Comparison of ENCODE assay signal across 15 cellular contexts in genomic region chr4:1210241-1210841, GRCh38. TPM values are rescaled to one million over a fixed set of nuclear protein-coding genes. Genes with fewer than 3 reads are reported as not detected.
DNase-seq lines count a peak whose midpoint lies in the region; ATAC-seq and TF ChIP-seq lines count a peak whose summit lies in the region.
"Had no signal": no experiment of that assay in that cellular context is flagged by ENCODE, and none has a peak within 500 bp of the region (broad histone marks: within the 10 kb centered on the region; RNA-seq: fewer than 3 reads in every experiment).

No MANE protein-coding gene starts in this region.

- H4K12ac ChIP-seq in trophoblast cell (ENCODE audit: low read depth, low read length) = no peak overlapping the region

- H3K27ac Mint-ChIP-seq in stimulated activated memory B cell treated with anti-CD40 and anti-IgM and Interleukin-4, amounts not matched to agents 10 μg/mL and 1 μg/mL and 100 μg/mL, for 72 hours = no peak overlapping the region
- H3K27ac Mint-ChIP-seq: activated CD8-positive, alpha-beta T cell treated with anti-CD3 and anti-CD28 coated beads for 36 hours; activated T-helper 17 cell treated with anti-CD3 and anti-CD28 coated beads, Interleukin-2, amount 50 U/mL, for 72 hours; stimulated activated naive CD8-positive, alpha-beta T cell treated with anti-CD3 and anti-CD28 coated beads, Interleukin-15, Interleukin-2, amounts not matched to agents 100 ng/mL and 50 ng/mL, for 24 hours had no signal

- H3K4me3 ChIP-seq in right atrium auricular region (no peak overlapping the region), trophoblast cell (ENCODE audit: low read depth, low read length) (no peak overlapping the region), uterus (no peak overlapping the region), brain microvascular endothelial cell (ENCODE audit: low read depth, low read length) (no peak overlapping the region)
- H3K4me3 ChIP-seq: lung had no signal

- peak overlapping the region; percentile 34 for H2AK5ac ChIP-seq in trophoblast cell (ENCODE audit: low read length)

- ATAC-seq in Right ventricle myocardium inferior = no peak
- ATAC-seq in stimulated activated memory B cell treated with anti-CD40 and anti-IgM and Interleukin-4, amounts not matched to agents 10 μg/mL and 1 μg/mL and 100 μg/mL, for 72 hours = no peak
- ATAC-seq: activated CD8-positive, alpha-beta T cell treated with anti-CD3 and anti-CD28 coated beads for 36 hours; activated T-helper 17 cell treated with anti-CD3 and anti-CD28 coated beads, Interleukin-2, amount 50 U/mL, for 72 hours had no signal

- peak overlapping the region; percentile 55 for H3K14ac ChIP-seq in trophoblast cell (ENCODE audit: low read length)

- H3K4me3 Mint-ChIP-seq in stimulated activated memory B cell treated with anti-CD40 and anti-IgM and Interleukin-4, amounts not matched to agents 10 μg/mL and 1 μg/mL and 100 μg/mL, for 72 hours = no peak overlapping the region
- H3K4me3 Mint-ChIP-seq: activated CD8-positive, alpha-beta T cell treated with anti-CD3 and anti-CD28 coated beads for 36 hours; activated T-helper 17 cell treated with anti-CD3 and anti-CD28 coated beads, Interleukin-2, amount 50 U/mL, for 72 hours; stimulated activated naive CD8-positive, alpha-beta T cell treated with anti-CD3 and anti-CD28 coated beads, Interleukin-15, Interleukin-2, amounts not matched to agents 100 ng/mL and 50 ng/mL, for 24 hours had no signal

- H2AFZ ChIP-seq in trophoblast cell (ENCODE audit: insufficient read depth, low read length, poor library complexity) = no peak overlapping the region

- no peaks in the 10 kb centered on the region for H3K9me3 Mint-ChIP-seq in stimulated activated memory B cell treated with anti-CD40 and anti-IgM and Interleukin-4, amounts not matched to agents 10 μg/mL and 1 μg/mL and 100 μg/mL, for 72 hours
- H3K9me3 Mint-ChIP-seq: activated CD8-positive, alpha-beta T cell treated with anti-CD3 and anti-CD28 coated beads for 36 hours; activated T-helper 17 cell treated with anti-CD3 and anti-CD28 coated beads, Interleukin-2, amount 50 U/mL, for 72 hours; stimulated activated naive CD8-positive, alpha-beta T cell treated with anti-CD3 and anti-CD28 coated beads, Interleukin-15, Interleukin-2, amounts not matched to agents 100 ng/mL and 50 ng/mL, for 24 hours had no signal

- H3K4me1 ChIP-seq in right atrium auricular region (peaks cover 0 to 57% of the 10 kb centered on the region in 2 donors), trophoblast cell (ENCODE audit: control insufficient read depth in 1 of 2, insufficient read depth in 2 of 2, low read length in 2 of 2) (peaks cover 23 to 26% of the 10 kb centered on the region in 2 experiments), uterus (peaks cover 26 to 65% of the 10 kb centered on the region in 2 donors)

- H3K27me3 ChIP-seq in right atrium auricular region (no peaks in the 10 kb centered on the region), trophoblast cell (ENCODE audit: insufficient read depth, low read length) (no peaks in the 10 kb centered on the region), uterus (no peaks in the 10 kb centered on the region), brain microvascular endothelial cell (replicated peaks) (no peaks in the 10 kb centered on the region)

- H3K23ac ChIP-seq in trophoblast cell (ENCODE audit: low read length) = no peak overlapping the region

- H2BK120ac ChIP-seq in trophoblast cell (ENCODE audit: insufficient read depth, low read length, poor library complexity) = peak overlapping the region; percentile 9

- intact Hi-C loops in Right ventricle myocardium inferior (cut with DNase I) (no loop called here), cardiac septum (cut with DNase I) (loop anchor here (2.0 kb wide), 1 partner anchor 34 kb away; no protein-coding TSS in a partner anchor), uterus (cut with DNase I; ENCODE audit: low total_unique reads) (loop anchor here (5.0 kb wide), 1 partner anchor 37 kb away; the partner anchor contains the start of gene CTBP1)

- WGBS in trophoblast cell (ENCODE audit: extremely low coverage, insufficient coverage, insufficient read length) = no CpG with 5 or more reads among the region's 22 CpGs

- in situ Hi-C loops in brain microvascular endothelial cell (cut with HindIII; ENCODE audit: low pct_ligation_motif_present, low sequenced_read_pairs) = no loop called here

- TF ChIP-seq CTCF in right atrium auricular region (IDR thresholded peaks at IDR 0.05) (no peak), uterus (IDR thresholded peaks at IDR 0.05) (no peak), brain microvascular endothelial cell (IDR thresholded peaks at IDR 0.05; ENCODE audit: low read depth, low read length, missing control alignments) (no peak)

- H4K91ac ChIP-seq in trophoblast cell (ENCODE audit: low read depth, low read length) = peak overlapping the region; percentile 75

- H3K18ac ChIP-seq in trophoblast cell (ENCODE audit: low read length) = peak overlapping the region; percentile 27

- peaks cover 2% of the 10 kb centered on the region for H3K79me2 ChIP-seq in trophoblast cell (ENCODE audit: control insufficient read depth, insufficient read depth, low read length, poor library complexity)

- H3K36me3 ChIP-seq in right atrium auricular region (peaks cover 42% of the 10 kb centered on the region), trophoblast cell (ENCODE audit: control insufficient read depth in 1 of 2, insufficient read depth in 2 of 2, low read length in 2 of 2) (peaks cover 47 to 51% of the 10 kb centered on the region in 2 experiments), uterus (no peaks in the 10 kb centered on the region), brain microvascular endothelial cell (replicated peaks) (peaks cover 30% of the 10 kb centered on the region)

- TF ChIP-seq POLR2A in uterus (IDR thresholded peaks at IDR 0.05) = no peak

- H3K9me3 ChIP-seq in right atrium auricular region (no peaks in the 10 kb centered on the region), trophoblast cell (ENCODE audit: insufficient read depth, low read depth, low read length) (no peaks in the 10 kb centered on the region), uterus (no peaks in the 10 kb centered on the region)
- H3K9me3 ChIP-seq: SK-N-SH had no signal

- DNase-seq in Right ventricle myocardium inferior (ENCODE audit: missing footprints) (peak; percentile 65), cardiac septum (ENCODE audit: low spot score) (no peak), right atrium auricular region (ENCODE audit: low spot score) (no peak), trophoblast cell (no peak), uterus (peak in 1 of 2 donors; percentile 31), brain microvascular endothelial cell (no peak), NCI-H128 (lab: John Stamatoyannopoulos, UW; ENCODE audit: unreplicated experiment) (no peak)
- DNase-seq: activated CD8-positive, alpha-beta T cell treated with anti-CD3 and anti-CD28 coated beads for 36 hours; NCI-H1417; NCI-H446 had no signal

- peak overlapping the region; percentile 43 for H2BK12ac ChIP-seq in trophoblast cell (ENCODE audit: low read length)

- H3K4ac ChIP-seq in trophoblast cell (ENCODE audit: low read depth, low read length) = peak overlapping the region; percentile 23

- H3K79me1 ChIP-seq in trophoblast cell (ENCODE audit: low read length) = peaks cover 18% of the 10 kb centered on the region

- H3K4me1 Mint-ChIP-seq in stimulated activated memory B cell treated with anti-CD40 and anti-IgM and Interleukin-4, amounts not matched to agents 10 μg/mL and 1 μg/mL and 100 μg/mL, for 72 hours = peaks cover 19% of the 10 kb centered on the region

- H3K27ac ChIP-seq in right atrium auricular region (peak overlapping the region; percentile 72 to 76), trophoblast cell (ENCODE audit: low read depth, low read length) (peak overlapping the region; percentile 72), uterus (peak overlapping the region; percentile 88 to 93), brain microvascular endothelial cell (no peak overlapping the region)

- H3K36me3 Mint-ChIP-seq in stimulated activated memory B cell treated with anti-CD40 and anti-IgM and Interleukin-4, amounts not matched to agents 10 μg/mL and 1 μg/mL and 100 μg/mL, for 72 hours = peaks cover 48% of the 10 kb centered on the region

- peak overlapping the region; percentile 17 for H4K8ac ChIP-seq in trophoblast cell (ENCODE audit: low read depth, low read length)

- H3K27me3 Mint-ChIP-seq in stimulated activated memory B cell treated with anti-CD40 and anti-IgM and Interleukin-4, amounts not matched to agents 10 μg/mL and 1 μg/mL and 100 μg/mL, for 72 hours = no peaks in the 10 kb centered on the region
- H3K27me3 Mint-ChIP-seq: activated CD8-positive, alpha-beta T cell treated with anti-CD3 and anti-CD28 coated beads for 36 hours; activated T-helper 17 cell treated with anti-CD3 and anti-CD28 coated beads, Interleukin-2, amount 50 U/mL, for 72 hours; stimulated activated naive CD8-positive, alpha-beta T cell treated with anti-CD3 and anti-CD28 coated beads, Interleukin-15, Interleukin-2, amounts not matched to agents 100 ng/mL and 50 ng/mL, for 24 hours had no signal

- no peak overlapping the region for H3K9ac ChIP-seq in trophoblast cell (ENCODE audit: low read length)
- H3K9ac ChIP-seq: SK-N-SH had no signal

- H3K4me2 ChIP-seq in trophoblast cell (ENCODE audit: low read length) = no peak overlapping the region
- H3K4me2 ChIP-seq: SK-N-SH had no signal

- H2BK5ac ChIP-seq in trophoblast cell (ENCODE audit: low read depth, low read length, poor library complexity) = no peak overlapping the region

RNA-seq across cellular contexts. Expression of gene SPON2, which starts 38.0 kb away (rescaled TPM):
- total RNA-seq in Right ventricle myocardium inferior (22.6 TPM), cardiac septum (19.8 TPM), right atrium auricular region (10 to 100 TPM; 13.0 to 20.8 TPM), uterus (100 to 1,000 TPM in 2 of 4 donors, 10 to 100 TPM in 2; 60.6 to 262 (median 115) TPM)
- polyA plus RNA-seq in trophoblast cell (2013) = 13.7 TPM in 2 replicates

RNA-seq across cellular contexts. Expression of gene CTBP1, which starts 38.6 kb away (rescaled TPM):
- 121 TPM for total RNA-seq in Right ventricle myocardium inferior
- 129 TPM for total RNA-seq in cardiac septum
- 100 to 1,000 TPM; 104 to 140 TPM for total RNA-seq in right atrium auricular region
- polyA plus RNA-seq in trophoblast cell (2013) = 76.4 and 79.7 TPM in 2 replicates
- 100 to 1,000 TPM; 104 to 193 (median 162) TPM for total RNA-seq in uterus
